5 cellular contexts compared by ENCODE assay signal in the genomic region with DNA sequence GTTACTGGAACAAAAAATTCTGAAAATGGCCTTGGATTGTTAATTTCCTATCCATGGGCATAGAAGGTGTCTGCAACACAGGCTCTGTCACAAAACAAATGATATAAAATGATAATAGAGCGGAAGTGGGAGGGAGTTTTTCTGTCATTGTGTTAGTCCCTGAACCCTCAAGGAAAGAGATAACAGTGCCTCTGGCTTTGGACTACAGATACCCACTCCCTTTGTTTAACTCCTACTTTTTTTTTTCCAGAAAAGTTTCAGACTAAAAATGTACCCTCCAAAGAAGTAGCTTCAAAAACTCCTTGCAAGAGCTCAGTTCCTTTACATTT.
"Had no signal": no experiment of that assay in that cellular context is flagged by ENCODE, and none has a peak within 500 bp of the region (broad histone marks: within the 10 kb centered on the region; RNA-seq: fewer than 3 reads in every experiment).

No MANE protein-coding gene starts in this region.

- H3K4me1 ChIP-seq: upper lobe of right lung had no signal

- H3K27me3 ChIP-seq: ascending aorta, brain microvascular endothelial cell, gastroesophageal sphincter, upper lobe of right lung had no signal

- H3K4me3 ChIP-seq: ascending aorta, gastroesophageal sphincter, lung, upper lobe of right lung had no signal

- H3K9me3 ChIP-seq: ascending aorta, gastroesophageal sphincter, upper lobe of right lung had no signal

- H3K36me3 ChIP-seq: ascending aorta, brain microvascular endothelial cell, gastroesophageal sphincter, upper lobe of right lung had no signal

- H3K27ac ChIP-seq: ascending aorta, brain microvascular endothelial cell, gastroesophageal sphincter, upper lobe of right lung had no signal
